In genomic region chr2:3244486-3244885, GRCh38 we compare ENCODE assay signal across 1 cellular context.
TF ChIP-seq lines count a peak whose summit lies in the region.

No MANE protein-coding gene starts in this region.

TF ChIP-seq in GM23338, 12 proteins besides CTCF, POLR2A, EP300 and RAD21 (continued from another document):
- TF ChIP-seq, protein P1, sequence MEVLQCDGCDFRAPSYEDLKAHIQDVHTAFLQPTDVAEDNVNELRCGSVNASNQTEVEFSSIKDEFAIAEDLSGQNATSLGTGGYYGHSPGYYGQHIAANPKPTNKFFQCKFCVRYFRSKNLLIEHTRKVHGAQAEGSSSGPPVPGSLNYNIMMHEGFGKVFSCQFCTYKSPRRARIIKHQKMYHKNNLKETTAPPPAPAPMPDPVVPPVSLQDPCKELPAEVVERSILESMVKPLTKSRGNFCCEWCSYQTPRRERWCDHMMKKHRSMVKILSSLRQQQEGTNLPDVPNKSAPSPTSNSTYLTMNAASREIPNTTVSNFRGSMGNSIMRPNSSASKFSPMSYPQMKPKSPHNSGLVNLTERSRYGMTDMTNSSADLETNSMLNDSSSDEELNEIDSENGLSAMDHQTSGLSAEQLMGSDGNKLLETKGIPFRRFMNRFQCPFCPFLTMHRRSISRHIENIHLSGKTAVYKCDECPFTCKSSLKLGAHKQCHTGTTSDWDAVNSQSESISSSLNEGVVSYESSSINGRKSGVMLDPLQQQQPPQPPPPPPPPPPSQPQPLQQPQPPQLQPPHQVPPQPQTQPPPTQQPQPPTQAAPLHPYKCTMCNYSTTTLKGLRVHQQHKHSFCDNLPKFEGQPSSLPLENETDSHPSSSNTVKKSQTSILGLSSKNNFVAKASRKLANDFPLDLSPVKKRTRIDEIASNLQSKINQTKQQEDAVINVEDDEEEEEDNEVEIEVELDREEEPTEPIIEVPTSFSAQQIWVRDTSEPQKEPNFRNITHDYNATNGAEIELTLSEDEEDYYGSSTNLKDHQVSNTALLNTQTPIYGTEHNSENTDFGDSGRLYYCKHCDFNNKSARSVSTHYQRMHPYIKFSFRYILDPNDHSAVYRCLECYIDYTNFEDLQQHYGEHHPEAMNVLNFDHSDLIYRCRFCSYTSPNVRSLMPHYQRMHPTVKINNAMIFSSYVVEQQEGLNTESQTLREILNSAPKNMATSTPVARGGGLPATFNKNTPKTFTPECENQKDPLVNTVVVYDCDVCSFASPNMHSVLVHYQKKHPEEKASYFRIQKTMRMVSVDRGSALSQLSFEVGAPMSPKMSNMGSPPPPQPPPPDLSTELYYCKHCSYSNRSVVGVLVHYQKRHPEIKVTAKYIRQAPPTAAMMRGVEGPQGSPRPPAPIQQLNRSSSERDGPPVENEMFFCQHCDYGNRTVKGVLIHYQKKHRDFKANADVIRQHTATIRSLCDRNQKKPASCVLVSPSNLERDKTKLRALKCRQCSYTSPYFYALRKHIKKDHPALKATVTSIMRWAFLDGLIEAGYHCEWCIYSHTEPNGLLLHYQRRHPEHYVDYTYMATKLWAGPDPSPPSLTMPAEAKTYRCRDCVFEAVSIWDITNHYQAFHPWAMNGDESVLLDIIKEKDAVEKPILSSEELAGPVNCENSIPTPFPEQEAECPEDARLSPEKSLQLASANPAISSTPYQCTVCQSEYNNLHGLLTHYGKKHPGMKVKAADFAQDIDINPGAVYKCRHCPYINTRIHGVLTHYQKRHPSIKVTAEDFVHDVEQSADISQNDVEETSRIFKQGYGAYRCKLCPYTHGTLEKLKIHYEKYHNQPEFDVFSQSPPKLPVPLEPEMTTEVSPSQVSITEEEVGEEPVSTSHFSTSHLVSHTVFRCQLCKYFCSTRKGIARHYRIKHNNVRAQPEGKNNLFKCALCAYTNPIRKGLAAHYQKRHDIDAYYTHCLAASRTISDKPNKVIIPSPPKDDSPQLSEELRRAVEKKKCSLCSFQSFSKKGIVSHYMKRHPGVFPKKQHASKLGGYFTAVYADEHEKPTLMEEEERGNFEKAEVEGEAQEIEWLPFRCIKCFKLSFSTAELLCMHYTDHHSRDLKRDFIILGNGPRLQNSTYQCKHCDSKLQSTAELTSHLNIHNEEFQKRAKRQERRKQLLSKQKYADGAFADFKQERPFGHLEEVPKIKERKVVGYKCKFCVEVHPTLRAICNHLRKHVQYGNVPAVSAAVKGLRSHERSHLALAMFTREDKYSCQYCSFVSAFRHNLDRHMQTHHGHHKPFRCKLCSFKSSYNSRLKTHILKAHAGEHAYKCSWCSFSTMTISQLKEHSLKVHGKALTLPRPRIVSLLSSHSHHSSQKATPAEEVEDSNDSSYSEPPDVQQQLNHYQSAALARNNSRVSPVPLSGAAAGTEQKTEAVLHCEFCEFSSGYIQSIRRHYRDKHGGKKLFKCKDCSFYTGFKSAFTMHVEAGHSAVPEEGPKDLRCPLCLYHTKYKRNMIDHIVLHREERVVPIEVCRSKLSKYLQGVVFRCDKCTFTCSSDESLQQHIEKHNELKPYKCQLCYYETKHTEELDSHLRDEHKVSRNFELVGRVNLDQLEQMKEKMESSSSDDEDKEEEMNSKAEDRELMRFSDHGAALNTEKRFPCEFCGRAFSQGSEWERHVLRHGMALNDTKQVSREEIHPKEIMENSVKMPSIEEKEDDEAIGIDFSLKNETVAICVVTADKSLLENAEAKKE (CRISPR knock-in tag; IDR thresholded peaks at IDR 0.05) = no peak
